ENCODE assay signal across 8 cellular contexts in the genomic region with DNA sequence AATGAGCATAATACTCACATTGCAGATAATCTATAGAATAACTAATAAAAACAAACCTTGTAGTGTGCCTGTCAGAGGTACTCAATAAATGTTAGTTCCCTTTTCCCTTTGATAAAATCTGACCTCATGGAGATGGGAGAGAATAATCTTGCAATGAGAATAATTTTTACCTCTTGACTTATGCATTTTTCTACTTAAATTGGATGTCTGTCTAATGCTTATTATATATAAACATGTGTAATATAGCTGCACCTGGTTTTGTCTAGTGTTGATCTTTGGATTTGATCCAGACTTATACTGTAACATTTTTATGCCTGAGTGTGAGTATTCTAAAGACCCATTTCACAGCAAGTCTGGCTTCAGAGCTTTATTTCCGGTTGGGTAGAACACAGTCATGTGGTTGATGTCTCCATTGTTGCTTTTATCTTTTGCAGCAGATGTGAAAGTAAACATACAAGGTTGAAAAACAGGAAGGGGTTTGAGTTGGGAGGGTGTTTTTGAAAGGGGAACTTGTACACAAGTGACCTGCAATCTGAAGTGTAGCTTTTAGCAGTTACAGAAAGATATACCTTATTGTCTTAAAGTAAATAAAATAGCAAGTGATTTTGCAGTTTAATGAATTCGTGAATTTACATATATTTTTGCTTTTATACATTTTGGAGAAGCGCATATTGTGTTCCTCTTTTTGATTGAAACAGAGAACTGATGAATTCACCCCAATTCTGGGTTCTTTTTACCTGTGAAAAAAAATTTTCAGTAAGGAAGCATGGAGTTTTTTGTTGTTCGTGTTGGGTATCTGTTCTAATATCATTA. TPM values are rescaled to one million over a fixed set of nuclear protein-coding genes. Genes with fewer than 3 reads are reported as not detected.
DNase-seq lines count a peak whose midpoint lies in the region; ATAC-seq lines count a peak whose summit lies in the region.

No MANE protein-coding gene starts in this region.

- no peaks in the 10 kb centered on the region for H3K9me3 ChIP-seq in mesodermal cell (ENCODE audit: control insufficient read depth, low read length)

- no peak overlapping the region for H3K4me3 ChIP-seq in mesodermal cell (ENCODE audit: extremely low read depth, insufficient read depth, low read length, poor library complexity, severe bottlenecking)

- H3K27ac ChIP-seq in mesodermal cell (ENCODE audit: low read depth, low read length, severe bottlenecking): peak overlapping the region; percentile 51

- peak; percentile 72 for ATAC-seq in GM18499 (IDR thresholded peaks at IDR 0.05; ENCODE audit: insufficient read depth, unreplicated experiment)
- ATAC-seq in HG02840 (IDR thresholded peaks at IDR 0.05; ENCODE audit: low FRiP score, unreplicated experiment): peak; percentile 87

- H3K36me3 ChIP-seq in mesodermal cell (ENCODE audit: control insufficient read depth, insufficient read depth, low read length): no peaks in the 10 kb centered on the region

- peaks cover 14% of the 10 kb centered on the region for H3K4me1 ChIP-seq in mesodermal cell (ENCODE audit: control insufficient read depth, insufficient read depth, low read length, poor library complexity, severe bottlenecking)

- 63% methylated on average over 2 of the region's 4 CpGs; no CpG with 5 or more reads in 1 of the 2 experiments for WGBS in mesodermal cell (ENCODE audit: insufficient coverage in 2 of 2), 2 experiments

- DNase-seq in Ammon's horn (ENCODE audit: low spot score) (peak; percentile 36), NCI-H2107 (lab: John Stamatoyannopoulos, UW) (peak; percentile 37), NCI-H128 (lab: John Stamatoyannopoulos, UW; ENCODE audit: unreplicated experiment) (no peak), dedifferentiated amniotic fluid mesenchymal stem cell (ENCODE audit: extremely low spot score) (no peak)
- peak; percentile 8 for DNase-seq in activated gamma-delta T cell treated with anti-CD3 and anti-CD28 coated beads, Interleukin-2, amount 50 U/mL, for 16 hours (ENCODE audit: low read depth)

RNA-seq across cellular contexts. Expression of a gene that starts 12.5 kb away (rescaled TPM):
- 41.4 TPM for polyA plus RNA-seq in mesodermal cell (2013, experiment 1 of 2)
- 40.1 TPM for polyA plus RNA-seq in mesodermal cell (2013, experiment 2 of 2)

Comparison
In these comparisons a context has a peak if more than half of its experiments do, and no peak if none do; other contexts are left out.
1. DNase-seq: peak in Ammon's horn (single experiment), NCI-H2107 (single experiment) and activated gamma-delta T cell treated with anti-CD3 and anti-CD28 coated beads, Interleukin-2, amount 50 U/mL, for 16 hours (single experiment); none in NCI-H128 (single experiment) and dedifferentiated amniotic fluid mesenchymal stem cell (single experiment).